Comparison of ENCODE assay signal across 24 cellular contexts in genomic region chr1:229122606-229123005, GRCh38.
DNase-seq lines count a peak whose midpoint lies in the region; TF ChIP-seq lines count a peak whose summit lies in the region.
"Had no signal": no experiment of that assay in that cellular context is flagged by ENCODE, and none has a peak within 500 bp of the region (broad histone marks: within the 10 kb centered on the region; RNA-seq: fewer than 3 reads in every experiment).

No MANE protein-coding gene starts in this region.

- no peak for DNase-seq in activated CD4-positive, alpha-beta T cell treated with anti-CD3 and anti-CD28 coated beads, Interleukin-2, amount 10 ng/mL, durations not matched to agents 7 days and 5 days
- no peak for DNase-seq in activated CD4-positive, alpha-beta T cell treated with anti-CD3 and anti-CD28 coated beads, Interleukin-2, amount 50 U/mL, for 1 hour
- DNase-seq in DMS53 treated with DMSO at 0.1 percent for 48 hours (lab: John Stamatoyannopoulos, UW; ENCODE audit: unreplicated experiment) (no peak), HFFc6 (no peak)
- no peak for DNase-seq in stimulated activated naive CD4-positive, alpha-beta T cell treated with Interleukin-2 at 50 U/mL for 16 hours (lab: John Stamatoyannopoulos, UW)
- DNase-seq: 8988T; ACHN; AML-193; BE2C; Caco-2; CD4-positive, CD25-positive, alpha-beta regulatory T cell; CD8-positive, alpha-beta T cell; DMS153; DMS79; EL; GDM1 had no signal

- peaks cover 4% of the 10 kb centered on the region for H3K27me3 Mint-ChIP-seq in activated CD4-positive, alpha-beta T cell treated with anti-CD3 and anti-CD28 coated beads, Interleukin-2, amount 10 ng/mL, durations not matched to agents 7 days and 5 days
- peaks cover 11% of the 10 kb centered on the region for H3K27me3 Mint-ChIP-seq in HFFc6 (ENCODE audit: insufficient read depth)

- no peaks in the 10 kb centered on the region for H4K20me1 ChIP-seq in BLaER1 treated with 17β-estradiol and CSF1 and Interleukin-3, amounts not matched to agents 10 nM and 100 nM

- POLR2A ChIA-PET in activated CD4-positive, alpha-beta T cell treated with anti-CD3 and anti-CD28 coated beads, Interleukin-2, amount 10 ng/mL, durations not matched to agents 7 days and 5 days (lab: Charles Lee): no interaction called here

- H3K36me3 ChIP-seq in BLaER1 treated with 17β-estradiol and CSF1 and Interleukin-3, amounts not matched to agents 10 nM and 100 nM: no peaks in the 10 kb centered on the region
- no peaks in the 10 kb centered on the region for H3K36me3 ChIP-seq in muscle layer of colon (ENCODE audit: insufficient read depth, low read length)
- H3K36me3 ChIP-seq in stomach smooth muscle (ENCODE audit: control insufficient read depth in 2 of 2, insufficient read depth in 2 of 2, low read length in 2 of 2): no peaks in the 10 kb centered on the region
- H3K36me3 ChIP-seq: BE2C, HAP-1 had no signal

- no peaks in the 10 kb centered on the region for H3K36me3 Mint-ChIP-seq in activated CD4-positive, alpha-beta T cell treated with anti-CD3 and anti-CD28 coated beads, Interleukin-2, amount 10 ng/mL, durations not matched to agents 7 days and 5 days (ENCODE audit: low read depth)
- H3K36me3 Mint-ChIP-seq in HFFc6 (ENCODE audit: low read depth): peaks cover 4% of the 10 kb centered on the region; the same call in 1 of the 2 replicates
- H3K36me3 Mint-ChIP-seq: CD4-positive, CD25-positive, alpha-beta regulatory T cell; CD8-positive, alpha-beta T cell had no signal

- H3K4me1 Mint-ChIP-seq in activated CD4-positive, alpha-beta T cell treated with anti-CD3 and anti-CD28 coated beads, Interleukin-2, amount 10 ng/mL, durations not matched to agents 7 days and 5 days: peaks cover 15% of the 10 kb centered on the region
- no peaks in the 10 kb centered on the region for H3K4me1 Mint-ChIP-seq in HFFc6 (ENCODE audit: low read depth)

- H3K4me3 Mint-ChIP-seq in activated CD4-positive, alpha-beta T cell treated with anti-CD3 and anti-CD28 coated beads, Interleukin-2, amount 10 ng/mL, durations not matched to agents 7 days and 5 days: no peak overlapping the region
- H3K4me3 Mint-ChIP-seq in HFFc6: no peak overlapping the region
- H3K4me3 Mint-ChIP-seq: CD4-positive, CD25-positive, alpha-beta regulatory T cell; CD8-positive, alpha-beta T cell; GM23338 had no signal

- H3K4me2 ChIP-seq in BLaER1 treated with 17β-estradiol and CSF1 and Interleukin-3, amounts not matched to agents 10 nM and 100 nM: peak overlapping the region in 8 of 11 experiments; percentile 33 to 69 (median 57); a peak in 14 of 22 replicates
- H3K4me2 ChIP-seq: A549, GM23338 had no signal

- CTCF ChIA-PET in activated CD4-positive, alpha-beta T cell treated with anti-CD3 and anti-CD28 coated beads, Interleukin-2, amount 10 ng/mL, durations not matched to agents 7 days and 5 days (lab: Charles Lee): interaction anchor here (1.2 kb wide), 1 partner anchor 9 kb away, joined by 3 read pairs; no protein-coding TSS in a partner anchor

- no peak for TF ChIP-seq CTCF in HFFc6 (IDR thresholded peaks at IDR 0.05)

- H3K9ac ChIP-seq in BLaER1 treated with 17β-estradiol and CSF1 and Interleukin-3, amounts not matched to agents 10 nM and 100 nM: no peak overlapping the region
- H3K9ac ChIP-seq in muscle layer of colon (ENCODE audit: low read length) (no peak overlapping the region), stomach smooth muscle (ENCODE audit: low read length in 2 of 2) (no peak overlapping the region)

- peaks cover 5 to 22% (median 17%) of the 10 kb centered on the region in 11 experiments; a peak in 21 of 22 replicates for H3K9me3 ChIP-seq in BLaER1 treated with 17β-estradiol and CSF1 and Interleukin-3, amounts not matched to agents 10 nM and 100 nM (replicated peaks in 1 of 11)
- H3K9me3 ChIP-seq in muscle layer of colon (ENCODE audit: low read length): no peaks in the 10 kb centered on the region
- H3K9me3 ChIP-seq in stomach smooth muscle (ENCODE audit: control insufficient read depth in 2 of 2, low read length in 2 of 2): no peaks in the 10 kb centered on the region
- H3K9me3 ChIP-seq: A549, BE2C, Caco-2, HAP-1 had no signal

- H3K27me3 ChIP-seq in BLaER1 treated with 17β-estradiol and CSF1 and Interleukin-3, amounts not matched to agents 10 nM and 100 nM: no peaks in the 10 kb centered on the region
- H3K27me3 ChIP-seq in muscle layer of colon (ENCODE audit: control insufficient read depth in 1 of 2, insufficient read depth in 2 of 2, low read length in 2 of 2): no peaks in the 10 kb centered on the region
- no peaks in the 10 kb centered on the region for H3K27me3 ChIP-seq in stomach smooth muscle (ENCODE audit: control insufficient read depth in 1 of 2, insufficient read depth in 2 of 2, low read length in 2 of 2)
- H3K27me3 ChIP-seq: BE2C had no signal

- peak overlapping the region; percentile 55 for H3K27ac Mint-ChIP-seq in activated CD4-positive, alpha-beta T cell treated with anti-CD3 and anti-CD28 coated beads, Interleukin-2, amount 10 ng/mL, durations not matched to agents 7 days and 5 days
- no peak overlapping the region for H3K27ac Mint-ChIP-seq in HFFc6
- H3K27ac Mint-ChIP-seq: CD4-positive, CD25-positive, alpha-beta regulatory T cell; CD8-positive, alpha-beta T cell; GM23338 had no signal

- peaks cover 35 to 78% (median 58%) of the 10 kb centered on the region in 10 experiments for H3K4me1 ChIP-seq in BLaER1 treated with 17β-estradiol and CSF1 and Interleukin-3, amounts not matched to agents 10 nM and 100 nM
- H3K4me1 ChIP-seq in muscle layer of colon (ENCODE audit: insufficient read depth, low read length) (peaks cover 9% of the 10 kb centered on the region), stomach smooth muscle (ENCODE audit: control insufficient read depth, insufficient read depth, low read length) (peaks cover 20% of the 10 kb centered on the region)
- H3K4me1 ChIP-seq: BE2C, Caco-2, HAP-1 had no signal

- H3K4me3 ChIP-seq in BLaER1 treated with 17β-estradiol and CSF1 and Interleukin-3, amounts not matched to agents 10 nM and 100 nM: no peak overlapping the region
- no peak overlapping the region for H3K4me3 ChIP-seq in muscle layer of colon (ENCODE audit: low read depth in 1 of 2, low read length in 2 of 2)
- no peak overlapping the region for H3K4me3 ChIP-seq in stomach smooth muscle (ENCODE audit: low read length in 2 of 2)
- H3K4me3 ChIP-seq: A549, GM12878, GM23338, HAP-1 had no signal

- peaks cover 2% of the 10 kb centered on the region for H3K9me3 Mint-ChIP-seq in activated CD4-positive, alpha-beta T cell treated with anti-CD3 and anti-CD28 coated beads, Interleukin-2, amount 10 ng/mL, durations not matched to agents 7 days and 5 days
- H3K9me3 Mint-ChIP-seq in HFFc6: peaks cover 45% of the 10 kb centered on the region
- H3K9me3 Mint-ChIP-seq: CD4-positive, CD25-positive, alpha-beta regulatory T cell; CD8-positive, alpha-beta T cell had no signal

- H3K27ac ChIP-seq in BLaER1 treated with 17β-estradiol and CSF1 and Interleukin-3, amounts not matched to agents 10 nM and 100 nM: no peak overlapping the region
- H3K27ac ChIP-seq in muscle layer of colon (ENCODE audit: low read depth, low read length) (peak overlapping the region; percentile 47), stomach smooth muscle (ENCODE audit: low read length) (peak overlapping the region; percentile 24)
- H3K27ac ChIP-seq: A549, C4-2B had no signal

Comparison
In these comparisons a context has a peak if more than half of its experiments do, and no peak if none do; other contexts are left out.
1. H3K27ac ChIP-seq: peak in muscle layer of colon (single experiment) and stomach smooth muscle (single experiment); none in BLaER1 treated with 17β-estradiol and CSF1 and Interleukin-3, amounts not matched to agents 10 nM and 100 nM (0 of 11).